In the genomic region with DNA sequence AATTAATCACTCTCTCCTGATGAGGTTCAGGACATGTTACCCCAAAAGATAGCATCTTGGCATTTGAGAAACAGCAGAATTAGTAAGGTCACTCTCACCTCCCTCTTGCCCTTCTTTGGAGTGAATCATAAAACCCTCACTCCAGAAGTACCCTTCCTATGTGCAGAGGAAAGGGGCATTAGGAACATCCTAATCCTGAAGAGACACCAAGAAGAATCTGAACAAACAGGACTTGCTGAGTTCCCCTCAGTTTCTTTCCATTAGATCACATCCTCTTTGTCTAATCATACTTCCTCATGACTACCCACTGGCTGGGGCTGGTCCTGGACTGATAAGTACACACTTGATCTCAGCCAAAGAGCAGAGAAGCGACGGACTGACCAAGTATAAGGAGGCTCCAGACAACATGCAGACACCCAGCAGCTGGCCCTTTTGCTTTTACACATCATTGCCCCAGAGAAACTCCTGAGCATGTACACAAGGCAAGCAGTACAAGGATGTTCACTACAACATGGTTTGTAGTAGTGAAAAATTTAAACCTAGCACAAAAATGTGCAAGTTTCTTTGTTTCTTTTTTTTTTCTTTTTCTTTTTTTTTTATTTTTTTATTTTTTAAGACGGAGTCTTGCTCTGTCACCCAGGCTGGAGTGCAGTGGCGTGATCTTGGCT, we compare ENCODE assay signal across 1 cellular context.
TF ChIP-seq lines count a peak whose summit lies in the region.

No MANE protein-coding gene starts in this region.

TF ChIP-seq in K562, 482 proteins besides CTCF, POLR2A, EP300 and RAD21 (continued from another document and continues in another):
- TF ChIP-seq, protein P1, sequence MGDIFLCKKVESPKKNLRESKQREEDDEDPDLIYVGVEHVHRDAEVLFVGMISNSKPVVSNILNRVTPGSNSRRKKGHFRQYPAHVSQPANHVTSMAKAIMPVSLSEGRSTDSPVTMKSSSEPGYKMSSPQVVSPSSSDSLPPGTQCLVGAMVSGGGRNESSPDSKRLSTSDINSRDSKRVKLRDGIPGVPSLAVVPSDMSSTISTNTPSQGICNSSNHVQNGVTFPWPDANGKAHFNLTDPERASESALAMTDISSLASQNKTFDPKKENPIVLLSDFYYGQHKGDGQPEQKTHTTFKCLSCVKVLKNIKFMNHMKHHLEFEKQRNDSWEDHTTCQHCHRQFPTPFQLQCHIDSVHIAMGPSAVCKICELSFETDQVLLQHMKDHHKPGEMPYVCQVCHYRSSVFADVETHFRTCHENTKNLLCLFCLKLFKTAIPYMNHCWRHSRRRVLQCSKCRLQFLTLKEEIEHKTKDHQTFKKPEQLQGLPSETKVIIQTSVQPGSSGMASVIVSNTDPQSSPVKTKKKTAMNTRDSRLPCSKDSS (IDR thresholded peaks at IDR 0.05; ENCODE audit: low read depth, partially characterized antibody) = no peak
- no peak for TF ChIP-seq ZNF695 (CRISPR knock-in tag; IDR thresholded peaks at IDR 0.05)
- TF ChIP-seq FOXP1 (CRISPR knock-in tag; IDR thresholded peaks at IDR 0.05) = no peak
- peak; percentile 61; the same call in 1 of the 2 replicates for TF ChIP-seq HDAC2 (IDR thresholded peaks at IDR 0.05)
- TF ChIP-seq, protein P2, sequence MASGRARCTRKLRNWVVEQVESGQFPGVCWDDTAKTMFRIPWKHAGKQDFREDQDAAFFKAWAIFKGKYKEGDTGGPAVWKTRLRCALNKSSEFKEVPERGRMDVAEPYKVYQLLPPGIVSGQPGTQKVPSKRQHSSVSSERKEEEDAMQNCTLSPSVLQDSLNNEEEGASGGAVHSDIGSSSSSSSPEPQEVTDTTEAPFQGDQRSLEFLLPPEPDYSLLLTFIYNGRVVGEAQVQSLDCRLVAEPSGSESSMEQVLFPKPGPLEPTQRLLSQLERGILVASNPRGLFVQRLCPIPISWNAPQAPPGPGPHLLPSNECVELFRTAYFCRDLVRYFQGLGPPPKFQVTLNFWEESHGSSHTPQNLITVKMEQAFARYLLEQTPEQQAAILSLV (tag; IDR thresholded peaks at IDR 0.05) = no peak
- TF ChIP-seq, protein P3, sequence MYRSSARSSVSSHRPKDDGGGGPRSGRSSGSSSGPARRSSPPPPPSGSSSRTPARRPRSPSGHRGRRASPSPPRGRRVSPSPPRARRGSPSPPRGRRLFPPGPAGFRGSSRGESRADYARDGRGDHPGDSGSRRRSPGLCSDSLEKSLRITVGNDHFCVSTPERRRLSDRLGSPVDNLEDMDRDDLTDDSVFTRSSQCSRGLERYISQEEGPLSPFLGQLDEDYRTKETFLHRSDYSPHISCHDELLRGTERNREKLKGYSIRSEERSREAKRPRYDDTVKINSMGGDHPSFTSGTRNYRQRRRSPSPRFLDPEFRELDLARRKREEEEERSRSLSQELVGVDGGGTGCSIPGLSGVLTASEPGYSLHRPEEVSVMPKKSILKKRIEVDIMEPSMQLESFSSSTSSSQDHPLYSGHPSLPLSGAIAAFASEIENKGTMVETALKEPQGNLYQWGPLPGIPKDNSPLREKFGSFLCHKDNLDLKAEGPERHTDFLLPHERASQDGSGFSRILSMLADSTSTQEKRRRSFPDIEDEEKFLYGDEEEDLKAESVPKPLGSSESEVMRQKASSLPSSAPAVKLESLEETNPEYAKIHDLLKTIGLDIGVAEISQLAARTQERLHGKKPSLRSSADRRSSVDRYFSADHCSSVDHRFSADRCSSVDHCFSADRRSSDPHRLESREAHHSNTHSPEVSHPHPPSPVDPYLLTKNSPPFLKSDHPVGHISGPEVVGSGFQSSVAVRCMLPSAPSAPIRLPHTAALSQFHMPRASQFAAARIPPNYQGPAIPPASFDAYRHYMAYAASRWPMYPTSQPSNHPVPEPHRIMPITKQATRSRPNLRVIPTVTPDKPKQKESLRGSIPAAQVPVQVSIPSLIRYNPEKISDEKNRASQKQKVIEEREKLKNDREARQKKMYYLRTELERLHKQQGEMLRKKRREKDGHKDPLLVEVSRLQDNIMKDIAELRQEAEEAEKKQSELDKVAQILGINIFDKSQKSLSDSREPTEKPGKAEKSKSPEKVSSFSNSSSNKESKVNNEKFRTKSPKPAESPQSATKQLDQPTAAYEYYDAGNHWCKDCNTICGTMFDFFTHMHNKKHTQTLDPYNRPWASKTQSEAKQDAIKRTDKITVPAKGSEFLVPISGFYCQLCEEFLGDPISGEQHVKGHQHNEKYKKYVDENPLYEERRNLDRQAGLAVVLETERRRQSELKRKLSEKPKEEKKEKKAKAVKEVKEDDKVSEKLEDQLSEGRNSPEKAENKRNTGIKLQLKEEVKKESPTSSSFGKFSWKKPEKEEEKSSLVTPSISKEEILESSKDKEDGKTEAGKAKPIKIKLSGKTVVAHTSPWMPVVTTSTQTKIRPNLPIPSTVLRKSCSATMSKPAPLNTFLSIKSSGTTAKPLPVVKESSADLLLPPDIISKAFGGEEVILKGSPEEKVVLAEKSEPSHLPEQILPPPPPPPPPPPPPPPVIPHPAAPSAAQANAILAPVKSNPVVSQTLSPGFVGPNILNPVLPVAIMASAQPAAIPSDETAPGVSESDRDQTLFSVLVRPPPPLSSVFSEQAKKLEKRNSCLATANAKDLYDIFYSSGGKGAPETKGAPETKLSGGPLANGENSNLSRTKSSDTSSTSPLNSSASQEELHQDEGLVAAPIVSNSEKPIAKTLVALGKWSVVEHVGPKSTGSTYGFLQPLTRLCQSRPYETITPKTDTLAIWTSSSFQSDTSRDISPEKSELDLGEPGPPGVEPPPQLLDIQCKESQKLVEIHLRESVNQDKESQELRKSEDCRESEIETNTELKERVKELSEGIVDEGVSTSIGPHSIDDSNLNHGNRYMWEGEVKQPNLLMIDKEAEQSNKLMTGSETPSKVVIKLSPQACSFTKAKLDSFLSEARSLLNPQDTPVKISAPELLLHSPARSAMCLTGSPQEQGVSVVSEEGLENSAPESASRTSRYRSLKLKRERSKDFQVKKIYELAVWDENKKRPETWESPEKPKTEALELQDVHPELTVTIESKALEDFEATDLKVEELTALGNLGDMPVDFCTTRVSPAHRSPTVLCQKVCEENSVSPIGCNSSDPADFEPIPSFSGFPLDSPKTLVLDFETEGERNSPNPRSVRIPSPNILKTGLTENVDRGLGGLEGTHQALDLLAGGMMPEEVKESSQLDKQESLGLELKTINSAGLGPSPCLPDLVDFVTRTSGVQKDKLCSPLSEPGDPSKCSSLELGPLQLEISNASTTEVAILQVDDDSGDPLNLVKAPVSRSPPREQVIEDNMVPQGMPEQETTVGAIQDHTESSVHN (IDR thresholded peaks at IDR 0.05; ENCODE audit: borderline replicate concordance in 1 of 2, low read depth in 1 of 2) = no peak
- peak; percentile 67 for TF ChIP-seq TAF1 (IDR thresholded peaks at IDR 0.05; ENCODE audit: control insufficient read depth, extremely low read depth, insufficient read depth, low read length, severe bottlenecking)
- TF ChIP-seq ELF4 (CRISPR knock-in tag; IDR thresholded peaks at IDR 0.05) = peak; percentile 49; the same call in 1 of the 2 replicates
- no peak for TF ChIP-seq RUNX1 (IDR thresholded peaks at IDR 0.05; ENCODE audit: low read depth)
- no peak for TF ChIP-seq GTF2F1 (IDR thresholded peaks at IDR 0.05; ENCODE audit: low read depth, low read length)
- TF ChIP-seq ZFP30 (CRISPR knock-in tag; IDR thresholded peaks at IDR 0.05; ENCODE audit: borderline replicate concordance) = no peak
- no peak for TF ChIP-seq HNRNPH1 (optimal IDR thresholded peaks at IDR 0.05; ENCODE audit: low read depth, low read length)
- no peak for TF ChIP-seq U2AF1 (optimal IDR thresholded peaks at IDR 0.05; ENCODE audit: low read depth, low read length)
- TF ChIP-seq KLF10 (CRISPR knock-in tag; IDR thresholded peaks at IDR 0.05) = no peak
- TF ChIP-seq, protein P4, sequence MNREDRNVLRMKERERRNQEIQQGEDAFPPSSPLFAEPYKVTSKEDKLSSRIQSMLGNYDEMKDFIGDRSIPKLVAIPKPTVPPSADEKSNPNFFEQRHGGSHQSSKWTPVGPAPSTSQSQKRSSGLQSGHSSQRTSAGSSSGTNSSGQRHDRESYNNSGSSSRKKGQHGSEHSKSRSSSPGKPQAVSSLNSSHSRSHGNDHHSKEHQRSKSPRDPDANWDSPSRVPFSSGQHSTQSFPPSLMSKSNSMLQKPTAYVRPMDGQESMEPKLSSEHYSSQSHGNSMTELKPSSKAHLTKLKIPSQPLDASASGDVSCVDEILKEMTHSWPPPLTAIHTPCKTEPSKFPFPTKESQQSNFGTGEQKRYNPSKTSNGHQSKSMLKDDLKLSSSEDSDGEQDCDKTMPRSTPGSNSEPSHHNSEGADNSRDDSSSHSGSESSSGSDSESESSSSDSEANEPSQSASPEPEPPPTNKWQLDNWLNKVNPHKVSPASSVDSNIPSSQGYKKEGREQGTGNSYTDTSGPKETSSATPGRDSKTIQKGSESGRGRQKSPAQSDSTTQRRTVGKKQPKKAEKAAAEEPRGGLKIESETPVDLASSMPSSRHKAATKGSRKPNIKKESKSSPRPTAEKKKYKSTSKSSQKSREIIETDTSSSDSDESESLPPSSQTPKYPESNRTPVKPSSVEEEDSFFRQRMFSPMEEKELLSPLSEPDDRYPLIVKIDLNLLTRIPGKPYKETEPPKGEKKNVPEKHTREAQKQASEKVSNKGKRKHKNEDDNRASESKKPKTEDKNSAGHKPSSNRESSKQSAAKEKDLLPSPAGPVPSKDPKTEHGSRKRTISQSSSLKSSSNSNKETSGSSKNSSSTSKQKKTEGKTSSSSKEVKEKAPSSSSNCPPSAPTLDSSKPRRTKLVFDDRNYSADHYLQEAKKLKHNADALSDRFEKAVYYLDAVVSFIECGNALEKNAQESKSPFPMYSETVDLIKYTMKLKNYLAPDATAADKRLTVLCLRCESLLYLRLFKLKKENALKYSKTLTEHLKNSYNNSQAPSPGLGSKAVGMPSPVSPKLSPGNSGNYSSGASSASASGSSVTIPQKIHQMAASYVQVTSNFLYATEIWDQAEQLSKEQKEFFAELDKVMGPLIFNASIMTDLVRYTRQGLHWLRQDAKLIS (CRISPR knock-in tag; IDR thresholded peaks at IDR 0.05) = no peak
- no peak for TF ChIP-seq ZNF57 (CRISPR knock-in tag; IDR thresholded peaks at IDR 0.05)
- no peak for TF ChIP-seq PPARD (CRISPR knock-in tag; IDR thresholded peaks at IDR 0.05)
- TF ChIP-seq NRF1 (conservative IDR thresholded peaks at IDR 0.05 in 1 of 2, IDR thresholded peaks at IDR 0.05 in 1 of 2) = peak; percentile 59 to 63
- peak in 1 of 3 experiments; percentile 8 for TF ChIP-seq YY1 (IDR thresholded peaks at IDR 0.05; ENCODE audit: borderline replicate concordance in 1 of 3, control insufficient read depth in 1 of 3, extremely low read depth in 1 of 3, insufficient read depth in 3 of 3, insufficient read length in 1 of 3, insufficient replicate concordance in 2 of 3, low read depth in 1 of 3, low read length in 2 of 3)
- TF ChIP-seq, protein P5, sequence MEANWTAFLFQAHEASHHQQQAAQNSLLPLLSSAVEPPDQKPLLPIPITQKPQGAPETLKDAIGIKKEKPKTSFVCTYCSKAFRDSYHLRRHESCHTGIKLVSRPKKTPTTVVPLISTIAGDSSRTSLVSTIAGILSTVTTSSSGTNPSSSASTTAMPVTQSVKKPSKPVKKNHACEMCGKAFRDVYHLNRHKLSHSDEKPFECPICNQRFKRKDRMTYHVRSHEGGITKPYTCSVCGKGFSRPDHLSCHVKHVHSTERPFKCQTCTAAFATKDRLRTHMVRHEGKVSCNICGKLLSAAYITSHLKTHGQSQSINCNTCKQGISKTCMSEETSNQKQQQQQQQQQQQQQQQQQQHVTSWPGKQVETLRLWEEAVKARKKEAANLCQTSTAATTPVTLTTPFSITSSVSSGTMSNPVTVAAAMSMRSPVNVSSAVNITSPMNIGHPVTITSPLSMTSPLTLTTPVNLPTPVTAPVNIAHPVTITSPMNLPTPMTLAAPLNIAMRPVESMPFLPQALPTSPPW (CRISPR knock-in tag; IDR thresholded peaks at IDR 0.05) = peak; percentile 59
- no peak for TF ChIP-seq BDP1 (IDR thresholded peaks at IDR 0.05; ENCODE audit: insufficient read depth, insufficient read length)
- TF ChIP-seq SRSF9 (IDR thresholded peaks at IDR 0.05; ENCODE audit: borderline replicate concordance, low read depth, low read length) = no peak
- no peak for TF ChIP-seq HDAC8 (tag; IDR thresholded peaks at IDR 0.05)
- TF ChIP-seq RB1 (IDR thresholded peaks at IDR 0.05; ENCODE audit: low read depth) = no peak
- no peak for TF ChIP-seq CBFB (CRISPR knock-in tag; IDR thresholded peaks at IDR 0.05)
- no peak for TF ChIP-seq NUFIP1 (IDR thresholded peaks at IDR 0.05; ENCODE audit: partially characterized antibody)
- TF ChIP-seq KLF1 (tag; IDR thresholded peaks at IDR 0.05) = no peak
- no peak for TF ChIP-seq KLF6 (CRISPR knock-in tag; IDR thresholded peaks at IDR 0.05; ENCODE audit: borderline replicate concordance)
- TF ChIP-seq, protein P6, sequence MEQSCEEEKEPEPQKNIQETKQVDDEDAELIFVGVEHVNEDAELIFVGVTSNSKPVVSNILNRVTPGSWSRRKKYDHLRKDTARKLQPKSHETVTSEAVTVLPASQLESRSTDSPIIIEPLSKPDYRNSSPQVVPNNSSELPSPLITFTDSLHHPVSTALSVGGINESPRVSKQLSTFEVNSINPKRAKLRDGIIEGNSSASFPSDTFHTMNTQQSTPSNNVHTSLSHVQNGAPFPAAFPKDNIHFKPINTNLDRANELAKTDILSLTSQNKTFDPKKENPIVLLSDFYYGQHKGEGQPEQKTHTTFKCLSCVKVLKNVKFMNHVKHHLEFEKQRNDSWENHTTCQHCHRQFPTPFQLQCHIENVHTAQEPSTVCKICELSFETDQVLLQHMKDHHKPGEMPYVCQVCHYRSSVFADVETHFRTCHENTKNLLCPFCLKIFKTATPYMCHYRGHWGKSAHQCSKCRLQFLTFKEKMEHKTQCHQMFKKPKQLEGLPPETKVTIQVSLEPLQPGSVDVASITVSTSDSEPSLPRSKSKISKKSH (CRISPR knock-in tag; IDR thresholded peaks at IDR 0.05) = no peak
- TF ChIP-seq MTA2 (IDR thresholded peaks at IDR 0.05; ENCODE audit: low read depth) = peak; percentile 79
- TF ChIP-seq MCM7 (IDR thresholded peaks at IDR 0.05) = no peak; a peak in 1 of 4 replicates
- TF ChIP-seq ZNF384 (IDR thresholded peaks at IDR 0.05; ENCODE audit: low read depth, low read length) = peak; percentile 50
- 0 out of 2 replicates have a peak, but pooled peaks have one; percentile 51 for TF ChIP-seq ZNF445 (CRISPR knock-in tag; IDR thresholded peaks at IDR 0.05; ENCODE audit: low read depth)
- peak; percentile 53; the same call in 1 of the 2 replicates for TF ChIP-seq C11orf30 (IDR thresholded peaks at IDR 0.05; ENCODE audit: low read depth)
- peak; percentile 39; the same call in 1 of the 2 replicates for TF ChIP-seq NFXL1 (CRISPR knock-in tag; IDR thresholded peaks at IDR 0.05)
- TF ChIP-seq ZNF347 (CRISPR knock-in tag; IDR thresholded peaks at IDR 0.05; ENCODE audit: low read depth) = no peak
- no peak for TF ChIP-seq RBM14 (IDR thresholded peaks at IDR 0.05; ENCODE audit: borderline replicate concordance, insufficient read depth, low read depth, low read length)
- no peak for TF ChIP-seq EZH2 (IDR thresholded peaks at IDR 0.05; ENCODE audit: borderline replicate concordance, low read depth, low read length)
- TF ChIP-seq MAFG (tag; conservative IDR thresholded peaks at IDR 0.05) = no peak
- TF ChIP-seq THRAP3 (IDR thresholded peaks at IDR 0.05; ENCODE audit: borderline replicate concordance) = no peak
- peak; percentile 22; the same call in 1 of the 2 replicates for TF ChIP-seq ZKSCAN1 (IDR thresholded peaks at IDR 0.05; ENCODE audit: low read depth, low read length)
- no peak for TF ChIP-seq BCL6 (CRISPR knock-in tag; IDR thresholded peaks at IDR 0.05)
- peak; percentile 48; the same call in 1 of the 2 replicates for TF ChIP-seq CEBPG (CRISPR knock-in tag; IDR thresholded peaks at IDR 0.05)
- TF ChIP-seq CEBPG (tag; conservative IDR thresholded peaks at IDR 0.05 in 1 of 2, IDR thresholded peaks at IDR 0.05 in 1 of 2) = peak in 1 of 2 experiments; percentile 20; a peak in 1 of 4 replicates
- no peak for TF ChIP-seq SP1 (CRISPR knock-in tag; IDR thresholded peaks at IDR 0.05)
- no peak for TF ChIP-seq KAT7 (CRISPR knock-in tag; IDR thresholded peaks at IDR 0.05; ENCODE audit: borderline replicate concordance)
- no peak; the same call in 1 of the 2 replicates for TF ChIP-seq PHF8 (IDR thresholded peaks at IDR 0.05; ENCODE audit: borderline replicate concordance, low read length)
- no peak for TF ChIP-seq ZBTB17 (CRISPR knock-in tag; IDR thresholded peaks at IDR 0.05)
- no peak for TF ChIP-seq ZNF778 (CRISPR knock-in tag; IDR thresholded peaks at IDR 0.05)
